Comparison of ENCODE assay signal across 21 cellular contexts in the genomic region with DNA sequence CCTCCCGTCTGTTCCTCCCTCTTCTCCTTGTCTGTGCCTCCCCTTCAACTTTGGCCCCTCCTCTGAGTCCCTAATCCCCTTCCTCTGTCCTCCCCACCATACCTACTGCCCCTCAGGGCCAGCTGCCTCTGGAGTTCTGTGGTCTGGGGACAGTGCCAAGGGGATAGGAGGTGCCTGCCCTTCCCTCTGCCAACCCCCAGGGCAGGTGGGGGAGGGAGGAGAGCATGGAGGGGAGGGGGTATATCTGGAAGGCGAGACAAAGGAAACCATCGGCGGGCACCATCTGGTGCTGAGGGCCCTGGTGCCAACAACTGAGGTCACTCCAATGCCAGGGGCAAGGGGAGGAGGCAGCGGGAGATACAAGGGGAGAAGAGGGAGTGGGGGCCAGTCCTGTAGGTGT. TPM values are rescaled to one million over a fixed set of nuclear protein-coding genes. Genes with fewer than 3 reads are reported as not detected.
DNase-seq lines count a peak whose midpoint lies in the region; ATAC-seq and TF ChIP-seq lines count a peak whose summit lies in the region.
"Had no signal": no experiment of that assay in that cellular context is flagged by ENCODE, and none has a peak within 500 bp of the region (broad histone marks: within the 10 kb centered on the region; RNA-seq: fewer than 3 reads in every experiment).

No MANE protein-coding gene starts in this region.

- no peak overlapping the region for H2BK12ac ChIP-seq in neuronal stem cell (ENCODE audit: low read length)

- H3K4me1 ChIP-seq in cardiac muscle cell (ENCODE audit: low read depth) (peaks cover 38% of the 10 kb centered on the region), neuronal stem cell (ENCODE audit: control insufficient read depth in 2 of 2, insufficient read depth in 1 of 2, low read depth in 1 of 2, low read length in 2 of 2) (peaks cover 31 to 42% of the 10 kb centered on the region in 2 donors)
- H3K4me1 ChIP-seq: A549 had no signal

- intact Hi-C loops in Right ventricle myocardium inferior (cut with DNase I): no loop called here

- DNase-seq in cardiac muscle cell (ENCODE audit: low read depth in 1 of 2, low spot score in 1 of 2) (no peak), Right ventricle myocardium inferior (ENCODE audit: missing footprints) (no peak), NCI-H2196 treated with DMSO at 0.1 percent for 48 hours (lab: John Stamatoyannopoulos, UW; ENCODE audit: unreplicated experiment) (peak; percentile 39), cerebellum (ENCODE audit: low spot score) (peak; percentile 38), neuronal stem cell (ENCODE audit: low spot score) (no peak), SW480 (ENCODE audit: low spot score) (no peak), cerebellar nuclear complex (lab: John Stamatoyannopoulos, UW) (no peak), NCI-H146 treated with DMSO at 0.1 percent for 48 hours (lab: John Stamatoyannopoulos, UW; ENCODE audit: unreplicated experiment) (no peak)
- DNase-seq: activated CD4-positive, CD25-positive, alpha-beta regulatory T cell; activated CD8-positive, alpha-beta memory T cell treated with anti-CD3 and anti-CD28 coated beads for 24 hours; CD4-positive, alpha-beta memory T cell; effector CD4-positive, alpha-beta T cell; islet precursor cell; midbrain; NCI-H187 treated with DMSO at 0.1 percent for 48 hours; sigmoid colon; T-helper 17 cell had no signal

- no peak overlapping the region for H3K14ac ChIP-seq in neuronal stem cell (ENCODE audit: low read length)

- ATAC-seq in Right ventricle myocardium inferior: no peak
- ATAC-seq: A549, HCT116, T-helper 17 cell had no signal

- H3K4me3 ChIP-seq in cardiac muscle cell (no peak overlapping the region), neuronal stem cell (ENCODE audit: low read length in 2 of 2) (no peak overlapping the region)
- H3K4me3 ChIP-seq: A549, hepatocyte, sigmoid colon had no signal

- H3K27me3 ChIP-seq in cardiac muscle cell (no peaks in the 10 kb centered on the region), neuronal stem cell (ENCODE audit: control insufficient read depth in 3 of 3, insufficient read depth in 3 of 3, low read depth in 1 of 3, low read length in 3 of 3) (no peaks in the 10 kb centered on the region)
- H3K27me3 ChIP-seq: hepatocyte had no signal

- no peaks in the 10 kb centered on the region for H3K9me3 ChIP-seq in cardiac muscle cell (ENCODE audit: low read depth)
- H3K9me3 ChIP-seq in neuronal stem cell (replicated peaks in 1 of 2; ENCODE audit: control insufficient read depth in 2 of 2, insufficient read depth in 1 of 2, low read depth in 1 of 2, low read length in 2 of 2): no peaks in the 10 kb centered on the region
- H3K9me3 ChIP-seq: A549, sigmoid colon had no signal

- H3K9ac ChIP-seq in neuronal stem cell (ENCODE audit: low read depth, low read length, poor library complexity): peak overlapping the region; percentile 45

- H3K23ac ChIP-seq in neuronal stem cell (ENCODE audit: low read depth, low read length, poor library complexity): peak overlapping the region; percentile 34

- H3K27ac ChIP-seq in cardiac muscle cell: peak overlapping the region; percentile 20
- no peak overlapping the region for H3K27ac ChIP-seq in neuronal stem cell (replicated peaks; ENCODE audit: low read length)
- H3K27ac ChIP-seq: hepatocyte, sigmoid colon had no signal

- no peak for TF ChIP-seq CTCF in cardiac muscle cell (IDR thresholded peaks at IDR 0.05; ENCODE audit: low read depth, low read length)

- no peak overlapping the region for H4K91ac ChIP-seq in neuronal stem cell (ENCODE audit: low read depth, low read length, poor library complexity)

- H4K8ac ChIP-seq in neuronal stem cell (ENCODE audit: low read depth, low read length): no peak overlapping the region

- H2AK5ac ChIP-seq in neuronal stem cell (ENCODE audit: low read depth, low read length): no peak overlapping the region

- H3K79me1 ChIP-seq in neuronal stem cell (ENCODE audit: low read depth, low read length): peaks cover 6% of the 10 kb centered on the region

- WGBS in neuronal stem cell (ENCODE audit: extremely low coverage in 2 of 2, insufficient read length in 2 of 2, insufficient replicate concordance in 1 of 2), 2 donors: no CpG with 5 or more reads among the region's 5 CpGs

- peak overlapping the region; percentile 19 for H3K4me2 ChIP-seq in neuronal stem cell (ENCODE audit: insufficient read depth, low read length, poor library complexity, severe bottlenecking)
- H3K4me2 ChIP-seq: A549, hepatocyte had no signal

- no peak overlapping the region for H2BK5ac ChIP-seq in neuronal stem cell (ENCODE audit: low read length)

- H3K36me3 ChIP-seq in cardiac muscle cell (peaks cover 4% of the 10 kb centered on the region), neuronal stem cell (replicated peaks in 1 of 2; ENCODE audit: control insufficient read depth in 2 of 2, insufficient read depth in 2 of 2, low read length in 2 of 2) (peaks cover 5 to 40% of the 10 kb centered on the region in 2 donors)
- H3K36me3 ChIP-seq: sigmoid colon had no signal

- H3K4ac ChIP-seq in neuronal stem cell (ENCODE audit: low read length): no peak overlapping the region

- H2BK120ac ChIP-seq in neuronal stem cell (ENCODE audit: low read depth, low read length): no peak overlapping the region

- H2AFZ ChIP-seq in neuronal stem cell (ENCODE audit: low read length): no peak overlapping the region
- H2AFZ ChIP-seq: hepatocyte had no signal

- H3K18ac ChIP-seq in neuronal stem cell (ENCODE audit: low read length): peak overlapping the region; percentile 81

- no peak overlapping the region for H2BK15ac ChIP-seq in neuronal stem cell (ENCODE audit: low read length)

RNA-seq across cellular contexts. Expression of gene RAB25, which starts 9.6 kb away (rescaled TPM):
- total RNA-seq in cardiac muscle cell: 1.6 and 3.1 TPM in 2 replicates
- 2.1 and 2.4 TPM in 2 replicates for polyA plus RNA-seq in cardiac muscle cell
- not detected for total RNA-seq in Right ventricle myocardium inferior
- not detected for total RNA-seq in cerebellum
- polyA plus RNA-seq in neuronal stem cell (2013, experiment 1 of 2): 3.3 TPM
- 3.4 TPM for polyA plus RNA-seq in neuronal stem cell (2013, experiment 2 of 2)
- total RNA-seq: osteoblast, sigmoid colon had no signal
- polyA plus RNA-seq: A549 had no signal

RNA-seq across cellular contexts. Expression of gene MEX3A, which starts 11.7 kb away (rescaled TPM):
- total RNA-seq in cardiac muscle cell: 48.8 and 58.6 TPM in 2 replicates
- 17.2 and 24.8 TPM in 2 replicates for polyA plus RNA-seq in cardiac muscle cell
- total RNA-seq in Right ventricle myocardium inferior: 0.24 TPM
- total RNA-seq in cerebellum: 49.8 TPM
- polyA plus RNA-seq in neuronal stem cell (2013, experiment 1 of 2): 72.9 TPM
- polyA plus RNA-seq in neuronal stem cell (2013, experiment 2 of 2): 75.1 TPM
- total RNA-seq: CD4-positive, alpha-beta memory T cell; T-helper 17 cell had no signal
- polyA plus RNA-seq: CD4-positive, alpha-beta memory T cell had no signal

RNA-seq across cellular contexts. Expression of gene LAMTOR2, which starts 15.9 kb away (rescaled TPM):
- total RNA-seq in cardiac muscle cell (75.5 and 116 TPM in 2 replicates), Right ventricle myocardium inferior (63.8 TPM), cerebellum (19.6 TPM)
- polyA plus RNA-seq in cardiac muscle cell: 199 and 208 TPM in 2 replicates
- 81.9 TPM for polyA plus RNA-seq in neuronal stem cell (2013, experiment 1 of 2)
- 81.2 TPM for polyA plus RNA-seq in neuronal stem cell (2013, experiment 2 of 2)

RNA-seq across cellular contexts. Expression of gene UBQLN4, which starts 16.9 kb away (rescaled TPM):
- total RNA-seq in cardiac muscle cell (43.1 and 51.0 TPM in 2 replicates), Right ventricle myocardium inferior (33.5 TPM), cerebellum (21.9 TPM)
- polyA plus RNA-seq in cardiac muscle cell: 29.2 and 38.5 TPM in 2 replicates
- polyA plus RNA-seq in neuronal stem cell (2013, experiment 1 of 2): 54.3 TPM
- 51.2 TPM for polyA plus RNA-seq in neuronal stem cell (2013, experiment 2 of 2)

RNA-seq across cellular contexts. Expression of gene LMNA, which starts 44.0 kb away (rescaled TPM):
- total RNA-seq in cardiac muscle cell (128 and 139 TPM in 2 replicates), Right ventricle myocardium inferior (288 TPM), cerebellum (26.9 TPM)
- polyA plus RNA-seq in cardiac muscle cell: 99.4 and 149 TPM in 2 replicates
- 28.6 TPM for polyA plus RNA-seq in neuronal stem cell (2013, experiment 1 of 2)
- polyA plus RNA-seq in neuronal stem cell (2013, experiment 2 of 2): 29.9 TPM

Comparison
In these comparisons a context has a peak if more than half of its experiments do, and no peak if none do; other contexts are left out.
1. RNA of gene MEX3A, which starts 11.7 kb away (total RNA-seq): 48.8 to 58.6 TPM in cardiac muscle cell and 49.8 TPM in cerebellum (single experiment); 0.24 TPM in Right ventricle myocardium inferior (single experiment); every median in the first group is over 10 times any median in the second.
2. DNase-seq: peak in NCI-H2196 treated with DMSO at 0.1 percent for 48 hours (single experiment) and cerebellum (single experiment); none in cardiac muscle cell (0 of 2), Right ventricle myocardium inferior (single experiment), neuronal stem cell (single experiment), SW480 (single experiment), cerebellar nuclear complex (0 of 2) and NCI-H146 treated with DMSO at 0.1 percent for 48 hours (single experiment).